In genomic region chr4:172666711-172667368, GRCh38 we compare ENCODE assay signal across 12 cellular contexts.
A peak's percentile ranks its signal among the peaks of the same experiment; 100 is the strongest.
DNase-seq lines count a peak whose midpoint lies in the region; ATAC-seq and TF ChIP-seq lines count a peak whose summit lies in the region.
"Had no signal": no experiment of that assay in that cellular context is flagged by ENCODE, and none has a peak within 500 bp of the region (broad histone marks: within the 10 kb centered on the region; RNA-seq: fewer than 3 reads in every experiment).

No MANE protein-coding gene starts in this region.

- WGBS in trophoblast cell (ENCODE audit: extremely low coverage, insufficient coverage, insufficient read length): no CpG with 5 or more reads among the region's 6 CpGs

- H3K79me2 ChIP-seq in trophoblast cell (ENCODE audit: control insufficient read depth, insufficient read depth, low read length, poor library complexity): no peaks in the 10 kb centered on the region

- no peaks in the 10 kb centered on the region for H3K27me3 ChIP-seq in trophoblast cell (ENCODE audit: insufficient read depth, low read length)

- no peaks in the 10 kb centered on the region for H3K4me1 ChIP-seq in trophoblast cell (ENCODE audit: control insufficient read depth in 1 of 2, insufficient read depth in 2 of 2, low read length in 2 of 2)
- H3K4me1 ChIP-seq: Caco-2 had no signal

- DNase-seq in NCI-H526 (lab: John Stamatoyannopoulos, UW) (peak; percentile 0 to 14), NCI-H526 treated with DMSO at 0.1 percent for 48 hours (lab: John Stamatoyannopoulos, UW) (no peak), NCI-H146 treated with DMSO at 0.1 percent for 48 hours (lab: John Stamatoyannopoulos, UW; ENCODE audit: unreplicated experiment) (peak; percentile 18), epithelial cell of proximal tubule (ENCODE audit: low read depth) (peak; percentile 52), trophoblast cell (peak; percentile 24 to 58), left lobe of liver (ENCODE audit: low spot score) (no peak), HPDE6-E6E7 (ENCODE audit: extremely low spot score) (no peak)
- DNase-seq: activated effector memory CD4-positive, alpha-beta T cell treated with anti-CD3 and anti-CD28 coated beads, Interleukin-2, amount 50 U/mL, for 16 hours; Caco-2; NCI-H2081 treated with DMSO at 0.1 percent for 48 hours; SHP77 treated with DMSO at 0.1 percent for 48 hours had no signal

- H3K79me1 ChIP-seq in trophoblast cell (ENCODE audit: low read length): no peaks in the 10 kb centered on the region

- no peak overlapping the region for H3K23ac ChIP-seq in trophoblast cell (ENCODE audit: low read length)

- H2AK5ac ChIP-seq in trophoblast cell (ENCODE audit: low read length): no peak overlapping the region

- no peak overlapping the region for H2BK120ac ChIP-seq in trophoblast cell (ENCODE audit: insufficient read depth, low read length, poor library complexity)

- H3K9me3 ChIP-seq in trophoblast cell (ENCODE audit: insufficient read depth, low read depth, low read length): no peaks in the 10 kb centered on the region
- H3K9me3 ChIP-seq: Caco-2 had no signal

- H2BK5ac ChIP-seq in trophoblast cell (ENCODE audit: low read depth, low read length, poor library complexity): no peak overlapping the region

- no peak overlapping the region for H2BK12ac ChIP-seq in trophoblast cell (ENCODE audit: low read length)

- no peaks in the 10 kb centered on the region for H3K36me3 ChIP-seq in trophoblast cell (ENCODE audit: control insufficient read depth in 1 of 2, insufficient read depth in 2 of 2, low read length in 2 of 2)

- no peak overlapping the region for H3K14ac ChIP-seq in trophoblast cell (ENCODE audit: low read length)

- H3K4me2 ChIP-seq in trophoblast cell (ENCODE audit: low read length): no peak overlapping the region

- no peak for ATAC-seq in left lobe of liver
- ATAC-seq in HG02642 (IDR thresholded peaks at IDR 0.05; ENCODE audit: poor library complexity, unreplicated experiment): no peak

- H3K4ac ChIP-seq in trophoblast cell (ENCODE audit: low read depth, low read length): no peak overlapping the region

- TF ChIP-seq CTCF in epithelial cell of proximal tubule (conservative IDR thresholded peaks at IDR 0.05; ENCODE audit: low read depth, low read length): peak; percentile 16

- H4K8ac ChIP-seq in trophoblast cell (ENCODE audit: low read depth, low read length): no peak overlapping the region

- H3K27ac ChIP-seq in trophoblast cell (ENCODE audit: low read depth, low read length): no peak overlapping the region

- H2AFZ ChIP-seq in trophoblast cell (ENCODE audit: insufficient read depth, low read length, poor library complexity): no peak overlapping the region

- H3K4me3 ChIP-seq in epithelial cell of proximal tubule (ENCODE audit: low read depth, low read length) (no peak overlapping the region), trophoblast cell (ENCODE audit: low read depth, low read length) (no peak overlapping the region)

- H3K18ac ChIP-seq in trophoblast cell (ENCODE audit: low read length): no peak overlapping the region

- no peak overlapping the region for H3K9ac ChIP-seq in trophoblast cell (ENCODE audit: low read length)

- no peak overlapping the region for H4K12ac ChIP-seq in trophoblast cell (ENCODE audit: low read depth, low read length)

- H4K91ac ChIP-seq in trophoblast cell (ENCODE audit: low read depth, low read length): no peak overlapping the region

Comparison
In these comparisons a context has a peak if more than half of its experiments do, and no peak if none do; other contexts are left out.
1. DNase-seq: peak in NCI-H526 (2 of 2), NCI-H146 treated with DMSO at 0.1 percent for 48 hours (single experiment), epithelial cell of proximal tubule (single experiment) and trophoblast cell (2 of 2); none in NCI-H526 treated with DMSO at 0.1 percent for 48 hours (single experiment), left lobe of liver (single experiment) and HPDE6-E6E7 (single experiment).